Comparison of ENCODE assay signal across 1 cellular context in the genomic region with DNA sequence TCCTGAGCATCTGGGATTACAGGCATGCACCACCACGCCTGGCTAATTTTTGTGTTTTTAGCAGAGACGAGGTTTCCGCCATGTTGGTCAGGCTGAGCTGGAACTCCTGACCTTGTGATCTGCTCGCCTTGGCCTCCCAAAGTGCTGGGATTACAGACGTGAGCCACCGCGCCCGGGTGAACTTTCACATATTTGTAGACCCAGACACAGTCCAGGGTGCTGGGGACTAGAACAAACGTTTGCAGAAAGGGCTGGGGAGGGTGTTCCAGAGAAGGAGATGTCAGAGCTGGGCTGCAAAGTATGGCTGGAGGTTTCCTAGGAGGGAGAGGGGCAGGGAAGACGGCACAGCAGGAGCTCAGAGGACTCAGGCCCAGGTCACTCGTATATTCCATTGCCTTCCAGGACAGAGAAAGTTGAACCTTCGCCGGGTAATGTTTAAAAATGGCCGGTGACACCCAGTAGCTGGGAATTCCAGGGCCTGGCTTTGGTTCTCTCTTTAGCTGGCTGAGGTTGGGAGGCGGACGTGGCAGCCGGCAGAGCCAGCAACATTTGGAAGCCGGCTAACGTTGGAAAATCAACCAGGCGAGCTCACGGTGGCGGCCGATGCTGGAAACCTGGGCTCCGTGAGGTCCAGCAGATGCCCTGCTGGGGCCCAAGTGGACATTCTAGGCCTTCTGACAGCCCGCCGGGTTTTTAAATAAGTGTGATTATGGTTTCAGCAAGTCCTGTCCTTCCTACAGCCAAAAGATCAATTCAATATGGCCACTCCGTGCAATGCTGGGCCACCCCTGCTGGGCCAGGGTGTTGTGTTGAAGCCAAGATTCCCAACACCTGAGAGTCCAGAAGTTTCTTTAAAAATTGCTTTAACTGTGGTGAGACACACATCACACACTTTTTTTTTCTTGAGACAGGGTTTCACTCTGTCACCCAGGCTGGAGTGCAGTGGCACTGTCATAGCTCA.
TF ChIP-seq lines count a peak whose summit lies in the region.

No MANE protein-coding gene starts in this region.

TF ChIP-seq in WTC11, 78 proteins besides CTCF, POLR2A, EP300 and RAD21 (continued from another document):
- TF ChIP-seq, protein P1, sequence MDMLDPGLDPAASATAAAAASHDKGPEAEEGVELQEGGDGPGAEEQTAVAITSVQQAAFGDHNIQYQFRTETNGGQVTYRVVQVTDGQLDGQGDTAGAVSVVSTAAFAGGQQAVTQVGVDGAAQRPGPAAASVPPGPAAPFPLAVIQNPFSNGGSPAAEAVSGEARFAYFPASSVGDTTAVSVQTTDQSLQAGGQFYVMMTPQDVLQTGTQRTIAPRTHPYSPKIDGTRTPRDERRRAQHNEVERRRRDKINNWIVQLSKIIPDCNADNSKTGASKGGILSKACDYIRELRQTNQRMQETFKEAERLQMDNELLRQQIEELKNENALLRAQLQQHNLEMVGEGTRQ (CRISPR knock-in tag; IDR thresholded peaks at IDR 0.05): no peak
